8 cellular contexts compared by ENCODE assay signal in the genomic region with DNA sequence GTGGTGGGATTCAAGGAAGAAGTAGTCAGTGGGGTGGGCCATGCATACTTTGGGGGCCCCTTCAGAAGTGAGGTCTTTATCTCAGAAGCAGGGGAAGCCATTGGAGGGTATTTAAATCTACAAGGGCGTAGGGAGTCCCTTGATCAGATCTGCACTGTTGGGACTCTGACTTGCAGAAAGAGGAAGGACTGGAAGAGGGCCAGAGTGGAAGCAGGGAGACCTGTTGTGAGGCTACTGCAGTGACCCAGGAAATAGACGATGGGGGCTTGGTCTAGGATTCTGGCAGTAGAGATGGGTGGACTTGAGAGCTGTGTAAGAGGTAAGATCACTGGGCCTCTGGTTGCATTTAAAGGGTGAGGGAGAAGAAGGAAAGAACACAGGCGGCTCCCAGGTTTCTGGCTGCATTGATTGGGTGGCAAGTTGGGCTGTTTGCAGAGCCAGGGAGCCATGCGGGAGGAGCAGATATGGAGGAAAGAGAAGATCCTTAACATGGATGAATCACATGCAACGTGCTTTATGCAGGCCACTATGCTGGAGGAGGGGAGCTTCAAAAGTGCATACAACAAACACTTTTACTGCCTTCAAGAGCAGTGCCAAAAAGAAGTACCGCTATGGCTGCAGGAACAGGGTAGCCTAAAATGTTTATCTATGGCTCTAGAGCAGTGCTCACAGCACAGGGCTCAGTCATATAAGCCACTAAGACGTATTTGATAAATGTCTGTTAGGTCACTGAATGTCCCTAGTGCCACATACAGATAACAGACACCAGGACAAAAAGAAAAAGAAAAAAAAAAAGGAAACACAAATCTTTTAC. TPM values are rescaled to one million over a fixed set of nuclear protein-coding genes. Genes with fewer than 3 reads are reported as not detected.
DNase-seq lines count a peak whose midpoint lies in the region; ATAC-seq and TF ChIP-seq lines count a peak whose summit lies in the region.

No MANE protein-coding gene starts in this region.

- DNase-seq in activated effector memory CD4-positive, alpha-beta T cell treated with anti-CD3 and anti-CD28 coated beads, Interleukin-2, amount 50 U/mL, for 16 hours = peak; percentile 42
- DNase-seq in activated effector memory CD4-positive, alpha-beta T cell treated with Interleukin-2 at 50 U/mL for 16 hours = no peak
- no peak for DNase-seq in suprapubic skin (ENCODE audit: low spot score in 2 of 2)
- DNase-seq in glomerular visceral epithelial cell (ENCODE audit: extremely low spot score) = no peak
- DNase-seq in NCI-H187 (lab: John Stamatoyannopoulos, UW) = no peak

- H3K27ac ChIP-seq in suprapubic skin = no peak overlapping the region

- H3K27me3 ChIP-seq in suprapubic skin = no peaks in the 10 kb centered on the region

- no peaks in the 10 kb centered on the region for H3K9me3 ChIP-seq in iPS-18c (ENCODE audit: control insufficient read depth, insufficient read depth, low read length)
- H3K9me3 ChIP-seq in suprapubic skin = no peaks in the 10 kb centered on the region

- no peaks in the 10 kb centered on the region for H3K36me3 ChIP-seq in suprapubic skin

- TF ChIP-seq CTCF in WI38 (IDR thresholded peaks at IDR 0.05; ENCODE audit: low read depth, low read length) (no peak), suprapubic skin (IDR thresholded peaks at IDR 0.05) (no peak)

- ATAC-seq in GM21619 (IDR thresholded peaks at IDR 0.05; ENCODE audit: unreplicated experiment) = no peak

- peaks cover 36% of the 10 kb centered on the region for H3K4me1 ChIP-seq in suprapubic skin

- 72% methylated on average over 7 of the region's 7 CpGs for WGBS in suprapubic skin

- H3K4me3 ChIP-seq in WI38 (ENCODE audit: low read depth, low read length) (peak overlapping the region; percentile 79), iPS-18c (ENCODE audit: insufficient read depth, low read depth, low read length) (peak overlapping the region; percentile 96; the same call in 1 of the 2 replicates), suprapubic skin (peak overlapping the region; percentile 95)

- no peak for TF ChIP-seq POLR2A in suprapubic skin (IDR thresholded peaks at IDR 0.05)

- TF ChIP-seq EP300 in suprapubic skin (IDR thresholded peaks at IDR 0.05) = no peak

RNA-seq across cellular contexts. Expression of gene SFXN5, which starts 2.3 kb away (rescaled TPM):
- 10 to 100 TPM; 11.9 to 25.7 (median 18.8) TPM for total RNA-seq in suprapubic skin

RNA-seq across cellular contexts. Expression of gene RAB11FIP5, which starts 43.5 kb away (rescaled TPM):
- 10 to 100 TPM; 24.9 to 39.5 (median 29.1) TPM for total RNA-seq in suprapubic skin
